ENCODE assay signal across 1 cellular context in the genomic region with DNA sequence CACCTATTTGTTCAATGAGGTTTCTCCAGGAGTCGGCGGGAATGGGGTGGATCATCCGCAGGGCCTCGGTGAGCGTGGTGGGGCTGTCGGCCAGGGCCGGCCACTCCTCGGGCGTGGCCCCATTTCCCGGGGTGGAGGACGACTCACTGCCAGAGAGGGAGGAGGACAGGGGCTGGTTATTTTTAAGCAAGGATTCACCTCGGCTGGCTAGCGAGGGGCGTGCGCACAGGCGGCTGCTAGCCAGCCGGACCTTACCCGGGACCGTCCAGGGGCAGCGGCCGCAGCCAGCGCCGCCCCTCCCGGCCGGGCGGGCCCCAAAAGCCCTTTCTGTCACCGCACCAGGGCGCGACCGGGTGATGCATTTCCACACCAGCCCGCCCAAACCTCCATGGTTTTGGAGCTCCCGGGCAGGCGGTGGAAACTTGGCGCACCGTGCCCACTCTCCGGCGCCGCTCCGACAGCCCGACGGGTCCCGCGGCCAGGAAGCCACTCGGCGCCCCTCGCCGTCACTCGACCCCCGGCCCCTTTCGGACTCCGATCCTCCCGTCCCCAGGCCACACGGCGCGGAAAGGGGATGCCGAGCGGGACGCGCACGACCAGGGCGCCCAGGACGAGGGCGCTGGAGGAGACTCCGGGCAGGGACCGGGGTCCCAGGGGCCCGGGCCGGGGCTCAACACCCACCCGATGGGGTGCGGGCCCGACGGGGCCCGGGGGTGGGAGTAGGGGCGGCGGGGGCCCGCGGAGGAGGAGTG.
A peak's percentile ranks its signal among the peaks of the same experiment; 100 is the strongest.
TF ChIP-seq lines count a peak whose summit lies in the region.

No MANE protein-coding gene starts in this region.

TF ChIP-seq in HepG2, 621 proteins besides CTCF, POLR2A, EP300 and RAD21 (continued from another document):
- TF ChIP-seq AGO2 (optimal IDR thresholded peaks at IDR 0.05; ENCODE audit: low read depth, low read length) (peak; percentile 23), HDAC1 (CRISPR knock-in tag; IDR thresholded peaks at IDR 0.05) (no peak)
